ENCODE assay signal across 8 cellular contexts in the genomic region with DNA sequence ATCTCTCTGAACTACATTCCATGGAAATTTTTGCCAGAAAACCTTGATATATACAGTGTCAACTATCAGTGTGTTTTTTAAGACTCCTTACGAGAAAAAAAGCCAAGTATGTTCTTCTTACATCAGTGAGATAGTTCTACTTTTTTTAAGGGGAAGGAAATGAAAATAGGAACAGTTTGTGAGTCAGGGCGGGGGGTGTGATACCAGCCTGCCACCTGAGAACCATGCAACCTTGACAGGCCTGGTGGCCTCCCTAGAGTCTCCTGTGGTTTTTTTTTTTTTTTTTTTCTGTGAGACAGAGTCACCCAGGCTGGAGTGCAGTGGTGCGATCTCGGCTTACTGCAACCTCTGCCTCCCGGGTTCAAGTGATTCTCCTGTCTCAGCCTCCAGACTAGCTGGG.
A peak's percentile ranks its signal among the peaks of the same experiment; 100 is the strongest.
DNase-seq lines count a peak whose midpoint lies in the region; ATAC-seq and TF ChIP-seq lines count a peak whose summit lies in the region.

No MANE protein-coding gene starts in this region.

- H3K27ac Mint-ChIP-seq in activated naive CD4-positive, alpha-beta T cell treated with anti-CD3 and anti-CD28 coated beads, Interleukin-2, amount 50 U/mL, for 72 hours: no peak overlapping the region

- H3K9me3 Mint-ChIP-seq in activated naive CD4-positive, alpha-beta T cell treated with anti-CD3 and anti-CD28 coated beads, Interleukin-2, amount 50 U/mL, for 72 hours: peaks cover under 1 to 2% of the 10 kb centered on the region in 2 donors

- peak; percentile 77 for DNase-seq in GM12865 (ENCODE audit: low read depth)
- no peak for DNase-seq in activated naive CD4-positive, alpha-beta T cell treated with anti-CD3 and anti-CD28 coated beads, Interleukin-2, amount 50 U/mL, for 72 hours (ENCODE audit: low spot score in 2 of 2)
- no peak for DNase-seq in epidermal melanocyte (ENCODE audit: insufficient read length, low spot score)
- DNase-seq in EL: no peak
- DNase-seq in NCI-H69 (lab: John Stamatoyannopoulos, UW): no peak
- DNase-seq in COLO829 (ENCODE audit: low spot score): no peak

- ATAC-seq in GM19438 (IDR thresholded peaks at IDR 0.05; ENCODE audit: low read depth, unreplicated experiment) (peak; percentile 51), HG03159 (IDR thresholded peaks at IDR 0.05; ENCODE audit: unreplicated experiment) (peak; percentile 74)
- ATAC-seq in activated naive CD4-positive, alpha-beta T cell treated with anti-CD3 and anti-CD28 coated beads, Interleukin-2, amount 50 U/mL, for 72 hours: peak; percentile 64 to 66

- no peak overlapping the region for H3K4me3 ChIP-seq in GM12865 (ENCODE audit: low read depth, low read length)

- peaks cover 2 to 6% of the 10 kb centered on the region in 2 donors for H3K36me3 Mint-ChIP-seq in activated naive CD4-positive, alpha-beta T cell treated with anti-CD3 and anti-CD28 coated beads, Interleukin-2, amount 50 U/mL, for 72 hours

- no peak for TF ChIP-seq CTCF in GM12865 (IDR thresholded peaks at IDR 0.05; ENCODE audit: insufficient read depth, low read depth, low read length, missing control alignments)
